8 cellular contexts compared by ENCODE assay signal in genomic region chr2:46097714-46098480, GRCh38.
DNase-seq lines count a peak whose midpoint lies in the region; TF ChIP-seq lines count a peak whose summit lies in the region.

No MANE protein-coding gene starts in this region.

- no peaks in the 10 kb centered on the region for H3K27me3 ChIP-seq in endodermal cell (ENCODE audit: control insufficient read depth, insufficient read depth, low read length, poor library complexity, severe bottlenecking)

- 80 to 91% methylated on average over 3 to 4 of the region's 4 CpGs for WGBS in endodermal cell (ENCODE audit: insufficient coverage in 1 of 2, insufficient read length in 1 of 2), 2 experiments

- H3K27me3 Mint-ChIP-seq in endodermal cell (ENCODE audit: insufficient read depth) = peaks cover 7% of the 10 kb centered on the region

- peak overlapping the region; percentile 34; the same call in 1 of the 2 replicates for H3K27ac ChIP-seq in SK-N-MC
- H3K27ac ChIP-seq in endodermal cell (ENCODE audit: low read depth, low read length) = no peak overlapping the region

- no peak overlapping the region for H3K4me3 Mint-ChIP-seq in endodermal cell

- in situ Hi-C loops in G401 (cut with HindIII; ENCODE audit: low sequenced_read_pairs) = no loop called here

- H3K36me3 Mint-ChIP-seq in endodermal cell (ENCODE audit: low read depth) = peaks cover 2% of the 10 kb centered on the region

- H3K9me3 ChIP-seq in SK-N-MC (ENCODE audit: low read depth, low read length) (no peaks in the 10 kb centered on the region), endodermal cell (ENCODE audit: control insufficient read depth, low read length) (peaks cover 6% of the 10 kb centered on the region)

- H3K4me3 ChIP-seq in SK-N-MC = no peak overlapping the region; the same call in 1 of the 2 replicates
- H3K4me3 ChIP-seq in foreskin fibroblast (ENCODE audit: low read depth in 1 of 2, low read length in 2 of 2) = no peak overlapping the region
- H3K4me3 ChIP-seq in endodermal cell (ENCODE audit: low read length) = no peak overlapping the region

- H3K36me3 ChIP-seq in SK-N-MC (ENCODE audit: insufficient read depth, low read length) (no peaks in the 10 kb centered on the region), endodermal cell (ENCODE audit: control insufficient read depth, insufficient read depth, low read length) (no peaks in the 10 kb centered on the region)

- DNase-seq in G401 (ENCODE audit: low spot score) = peak; percentile 53
- peak; percentile 28 for DNase-seq in SK-N-MC (ENCODE audit: low read depth, low spot score)
- peak; percentile 95 to 97 for DNase-seq in foreskin fibroblast
- DNase-seq in putamen (ENCODE audit: low spot score) = peak; percentile 56
- DNase-seq in erythroblast (lab: John Stamatoyannopoulos, UW) = no peak
- no peak for DNase-seq in activated CD4-positive, alpha-beta T cell treated with anti-CD3 and anti-CD28 coated beads, Interleukin-2, amount 50 U/mL, for 1 hour
- DNase-seq in retina = no peak
- no peak for DNase-seq in endodermal cell

- H3K4me1 ChIP-seq in endodermal cell (ENCODE audit: control insufficient read depth, insufficient read depth, low read length) = no peaks in the 10 kb centered on the region

- H3K9ac ChIP-seq in SK-N-MC (ENCODE audit: insufficient read length) (no peak overlapping the region), endodermal cell (ENCODE audit: extremely low read depth, low read length, poor library complexity, severe bottlenecking) (no peak overlapping the region)

- peaks cover 4% of the 10 kb centered on the region for H3K4me1 Mint-ChIP-seq in endodermal cell

- TF ChIP-seq CTCF in foreskin fibroblast (IDR thresholded peaks at IDR 0.05; ENCODE audit: low read depth, low read length) (no peak), endodermal cell (conservative IDR thresholded peaks at IDR 0.05) (no peak)

- no peak overlapping the region for H3K27ac Mint-ChIP-seq in endodermal cell

- H3K9me3 Mint-ChIP-seq in endodermal cell = peaks cover 8% of the 10 kb centered on the region

- TF ChIP-seq POLR2A in erythroblast (IDR thresholded peaks at IDR 0.05; ENCODE audit: low read length) = no peak

Comparison
In these comparisons a context has a peak if more than half of its experiments do, and no peak if none do; other contexts are left out.
1. DNase-seq: peak in G401 (single experiment), SK-N-MC (single experiment), foreskin fibroblast (2 of 2) and putamen (single experiment); none in erythroblast (0 of 2), activated CD4-positive, alpha-beta T cell treated with anti-CD3 and anti-CD28 coated beads, Interleukin-2, amount 50 U/mL, for 1 hour (single experiment), retina (single experiment) and endodermal cell (single experiment).